ENCODE assay signal across 30 cellular contexts in genomic region chr16:13093676-13094075, GRCh38.
DNase-seq lines count a peak whose midpoint lies in the region; TF ChIP-seq lines count a peak whose summit lies in the region.
"Had no signal": no experiment of that assay in that cellular context is flagged by ENCODE, and none has a peak within 500 bp of the region (broad histone marks: within the 10 kb centered on the region; RNA-seq: fewer than 3 reads in every experiment).

No MANE protein-coding gene starts in this region.

- no peak overlapping the region for H3K27ac ChIP-seq in tibial artery
- H3K27ac ChIP-seq: esophagus muscularis mucosa, foreskin keratinocyte, heart left ventricle, lower lobe of right lung, SK-N-MC, spleen, thoracic aorta, vagina had no signal

- H3K27me3 ChIP-seq in tibial artery = no peaks in the 10 kb centered on the region
- H3K27me3 ChIP-seq: foreskin keratinocyte, spleen, vagina had no signal

- H3K36me3 Mint-ChIP-seq in nephron progenitor cell (ENCODE audit: low read depth) = peaks cover 16% of the 10 kb centered on the region
- H3K36me3 Mint-ChIP-seq in activated T-helper 1 cell treated with anti-CD3 and anti-CD28 coated beads, Interleukin-12 subunit alpha, Interleukin-12 subunit beta, Interleukin-2, Interleukin-4 antibody, amounts not matched to agents 30 ng/mL and 10 ng/mL and 1 ng/mL, durations not matched to agents 14 hours and 24 hours and 36 hours (ENCODE audit: low read depth) = no peaks in the 10 kb centered on the region

- H3K4me3 ChIP-seq in tibial artery = no peak overlapping the region
- H3K4me3 ChIP-seq: esophagus muscularis mucosa, HAP-1, heart left ventricle, lower lobe of right lung, mucosa of descending colon, SK-N-MC, spleen, thoracic aorta, vagina had no signal

- peaks cover 0 to 3% (median 0%) of the 10 kb centered on the region in 3 donors for H3K9me3 ChIP-seq in tibial artery
- H3K9me3 ChIP-seq: HAP-1, vagina had no signal

- no peaks in the 10 kb centered on the region for H3K36me3 ChIP-seq in tibial artery
- H3K36me3 ChIP-seq: esophagus muscularis mucosa, HAP-1, heart left ventricle, lower lobe of right lung, spleen, thoracic aorta, vagina had no signal

- H3K4me1 ChIP-seq in tibial artery = no peaks in the 10 kb centered on the region
- H3K4me1 ChIP-seq: esophagus muscularis mucosa, foreskin keratinocyte, HAP-1, heart left ventricle, lower lobe of right lung, spleen, vagina had no signal

- peaks cover 40% of the 10 kb centered on the region for H3K9me3 Mint-ChIP-seq in nephron progenitor cell
- peaks cover 39% of the 10 kb centered on the region for H3K9me3 Mint-ChIP-seq in activated T-helper 1 cell treated with anti-CD3 and anti-CD28 coated beads, Interleukin-12 subunit alpha, Interleukin-12 subunit beta, Interleukin-2, Interleukin-4 antibody, amounts not matched to agents 30 ng/mL and 10 ng/mL and 1 ng/mL, durations not matched to agents 14 hours and 24 hours and 36 hours

- peaks cover 8% of the 10 kb centered on the region for H3K4me1 Mint-ChIP-seq in nephron progenitor cell
- no peaks in the 10 kb centered on the region for H3K4me1 Mint-ChIP-seq in activated T-helper 1 cell treated with anti-CD3 and anti-CD28 coated beads, Interleukin-12 subunit alpha, Interleukin-12 subunit beta, Interleukin-2, Interleukin-4 antibody, amounts not matched to agents 30 ng/mL and 10 ng/mL and 1 ng/mL, durations not matched to agents 14 hours and 24 hours and 36 hours (ENCODE audit: low read depth)
- H3K4me1 Mint-ChIP-seq: central memory CD8-positive, alpha-beta T cell had no signal

- peak overlapping the region; percentile 22 for H3K27ac Mint-ChIP-seq in nephron progenitor cell
- no peak overlapping the region for H3K27ac Mint-ChIP-seq in activated T-helper 1 cell treated with anti-CD3 and anti-CD28 coated beads, Interleukin-12 subunit alpha, Interleukin-12 subunit beta, Interleukin-2, Interleukin-4 antibody, amounts not matched to agents 30 ng/mL and 10 ng/mL and 1 ng/mL, durations not matched to agents 14 hours and 24 hours and 36 hours
- H3K27ac Mint-ChIP-seq: CD4-positive, alpha-beta T cell; dendritic cell treated with granulocyte-macrophage colony-stimulating factor and Interleukin-4, amounts not matched to agents 40 ng/mL and 50 ng/mL, for 4 days; stimulated activated naive CD8-positive, alpha-beta T cell treated with anti-CD3 and anti-CD28 coated beads, Interleukin-15, Interleukin-2, amounts not matched to agents 100 ng/mL and 50 ng/mL, for 24 hours had no signal

- intact Hi-C loops in head of caudate nucleus (cut with DNase I) (no loop called here), tibial artery (cut with DNase I; ENCODE audit: low total_unique reads) (no loop called here)
- intact Hi-C loops in activated T-helper 1 cell treated with anti-CD3 and anti-CD28 coated beads, Interleukin-12 subunit alpha, Interleukin-12 subunit beta, Interleukin-2, Interleukin-4 antibody, amounts not matched to agents 30 ng/mL and 10 ng/mL and 1 ng/mL, durations not matched to agents 14 hours and 24 hours and 36 hours (cut with micrococcal nuclease) = no loop called here

- TF ChIP-seq CTCF in nephron progenitor cell (IDR thresholded peaks at IDR 0.05) = no peak
- no peak for TF ChIP-seq CTCF in tibial artery (IDR thresholded peaks at IDR 0.05)

- DNase-seq in ELF-1 (ENCODE audit: low read depth, low spot score) (peak; percentile 43), RPMI8226 (peak; percentile 34), head of caudate nucleus (peak in 36 of 42 donors; percentile 6 to 83 (median 38)), nephron progenitor cell (no peak), superior temporal gyrus (ENCODE audit: extremely low spot score) (no peak), tibial artery (no peak), NOMO-1 treated with dmso at 0.1 percent for 144 hours (lab: John Stamatoyannopoulos, UW; ENCODE audit: unreplicated experiment) (no peak)
- no peak for DNase-seq in activated T-helper 1 cell treated with anti-CD3 and anti-CD28 coated beads, Interleukin-12 subunit alpha, Interleukin-12 subunit beta, Interleukin-2, Interleukin-4 antibody, amounts not matched to agents 30 ng/mL and 10 ng/mL and 1 ng/mL, durations not matched to agents 14 hours and 24 hours and 36 hours (ENCODE audit: low spot score)
- DNase-seq: activated CD4-positive, alpha-beta T cell treated with anti-CD3 and anti-CD28 coated beads, Interleukin-2, amount 50 U/mL, for 48 hours; activated CD4-positive, CD25-positive, alpha-beta regulatory T cell; activated naive CD4-positive, alpha-beta T cell treated with Interleukin-2 at 50 U/mL for 16 hours; CD4-positive, alpha-beta T cell; foreskin keratinocyte; heart left ventricle; lower lobe of right lung; mucosa of descending colon; MV-4-11; NCI-H1436 treated with DMSO at 0.1 percent for 48 hours; NCI-H748 treated with DMSO at 0.1 percent for 48 hours; right cardiac atrium; spleen; stimulated activated CD8-positive, alpha-beta memory T cell treated with anti-CD3 and anti-CD28 coated beads, Interleukin-4, amount 100 ng/mL, for 48 hours had no signal

- H3K4me3 Mint-ChIP-seq in nephron progenitor cell = no peak overlapping the region
- no peak overlapping the region for H3K4me3 Mint-ChIP-seq in activated T-helper 1 cell treated with anti-CD3 and anti-CD28 coated beads, Interleukin-12 subunit alpha, Interleukin-12 subunit beta, Interleukin-2, Interleukin-4 antibody, amounts not matched to agents 30 ng/mL and 10 ng/mL and 1 ng/mL, durations not matched to agents 14 hours and 24 hours and 36 hours
- H3K4me3 Mint-ChIP-seq: CD4-positive, alpha-beta T cell; central memory CD8-positive, alpha-beta T cell; dendritic cell treated with granulocyte-macrophage colony-stimulating factor and Interleukin-4, amounts not matched to agents 40 ng/mL and 50 ng/mL, for 4 days; stimulated activated naive CD8-positive, alpha-beta T cell treated with anti-CD3 and anti-CD28 coated beads, Interleukin-15, Interleukin-2, amounts not matched to agents 100 ng/mL and 50 ng/mL, for 24 hours had no signal

- H3K27me3 Mint-ChIP-seq in nephron progenitor cell (ENCODE audit: low read depth, poor library complexity) = peaks cover 7% of the 10 kb centered on the region
- no peaks in the 10 kb centered on the region for H3K27me3 Mint-ChIP-seq in activated T-helper 1 cell treated with anti-CD3 and anti-CD28 coated beads, Interleukin-12 subunit alpha, Interleukin-12 subunit beta, Interleukin-2, Interleukin-4 antibody, amounts not matched to agents 30 ng/mL and 10 ng/mL and 1 ng/mL, durations not matched to agents 14 hours and 24 hours and 36 hours (ENCODE audit: insufficient read depth)
- H3K27me3 Mint-ChIP-seq: CD4-positive, alpha-beta T cell; central memory CD8-positive, alpha-beta T cell; dendritic cell treated with granulocyte-macrophage colony-stimulating factor and Interleukin-4, amounts not matched to agents 40 ng/mL and 50 ng/mL, for 4 days; stimulated activated naive CD8-positive, alpha-beta T cell treated with anti-CD3 and anti-CD28 coated beads, Interleukin-15, Interleukin-2, amounts not matched to agents 100 ng/mL and 50 ng/mL, for 24 hours had no signal

Comparison
In these comparisons a context has a peak if more than half of its experiments do, and no peak if none do; other contexts are left out.
1. DNase-seq: peak in ELF-1 (single experiment), RPMI8226 (single experiment) and head of caudate nucleus (36 of 42); none in nephron progenitor cell (single experiment), superior temporal gyrus (single experiment), tibial artery (0 of 2), activated T-helper 1 cell treated with anti-CD3 and anti-CD28 coated beads, Interleukin-12 subunit alpha, Interleukin-12 subunit beta, Interleukin-2, Interleukin-4 antibody, amounts not matched to agents 30 ng/mL and 10 ng/mL and 1 ng/mL, durations not matched to agents 14 hours and 24 hours and 36 hours (single experiment) and NOMO-1 treated with dmso at 0.1 percent for 144 hours (single experiment).